ENCODE assay signal across 8 cellular contexts in genomic region chr16:1351582-1352362, GRCh38. TPM values are rescaled to one million over a fixed set of nuclear protein-coding genes. Genes with fewer than 3 reads are reported as not detected.
DNase-seq lines count a peak whose midpoint lies in the region; ATAC-seq and TF ChIP-seq lines count a peak whose summit lies in the region.

GNPTG (plus strand) TSS chr16:1351931; CDS start chr16:1351966, 35 bp downstream.
TSR3 (minus strand) TSS chr16:1351878; CDS start chr16:1351804, 74 bp downstream.

- peaks cover 21% of the 10 kb centered on the region for H3K4me1 Mint-ChIP-seq in neural progenitor cell

- 0 to 1% (median 0%) methylated on average over 11 to 98 of the region's 98 CpGs for WGBS in stomach, 5 donors

- peaks cover 50% of the 10 kb centered on the region for H3K79me2 ChIP-seq in neural progenitor cell (ENCODE audit: low read depth)

- H3K36me3 ChIP-seq in RWPE2 (ENCODE audit: low read depth) (peaks cover 14% of the 10 kb centered on the region; the same call in 1 of the 2 replicates), neural progenitor cell (no peaks in the 10 kb centered on the region), stomach (peaks cover 20 to 34% (median 33%) of the 10 kb centered on the region in 4 donors)

- H3K9me3 ChIP-seq in RWPE2 (ENCODE audit: severe bottlenecking) (no peaks in the 10 kb centered on the region), neural progenitor cell (ENCODE audit: low read depth) (no peaks in the 10 kb centered on the region), stomach (no peaks in the 10 kb centered on the region)

- H3K4me3 Mint-ChIP-seq in neural progenitor cell = peak within 1 kb of the TSS; percentile 95

- no peaks in the 10 kb centered on the region for H3F3A ChIP-seq in neural progenitor cell (ENCODE audit: low read depth)

- peaks cover 6% of the 10 kb centered on the region for H3K9me3 Mint-ChIP-seq in neural progenitor cell

- peak within 1 kb of the TSS; percentile 82 for H3K4me3 ChIP-seq in RWPE2 (ENCODE audit: severe bottlenecking)
- H3K4me3 ChIP-seq in foreskin fibroblast (ENCODE audit: low read depth in 1 of 2, low read length in 2 of 2) = peak within 1 kb of the TSS; percentile 85 to 97
- H3K4me3 ChIP-seq in neural progenitor cell = peak within 1 kb of the TSS; percentile 99
- H3K4me3 ChIP-seq in stomach = peak within 1 kb of the TSS; percentile 86 to 100 (median 98)

- peak within 1 kb of the TSS; percentile 94 for H3K9ac ChIP-seq in neural progenitor cell

- TF ChIP-seq CTCF in RWPE2 (IDR thresholded peaks at IDR 0.05; ENCODE audit: poor library complexity, severe bottlenecking) (no peak), foreskin fibroblast (IDR thresholded peaks at IDR 0.05; ENCODE audit: low read depth, low read length) (no peak), neural progenitor cell (IDR thresholded peaks at IDR 0.05) (no peak), stomach (IDR thresholded peaks at IDR 0.05) (no peak)

- peak; percentile 52 for DNase-seq in DMS153 (lab: John Stamatoyannopoulos, UW)
- DNase-seq in HuH-7 (ENCODE audit: low spot score) = peak; percentile 67
- no peak for DNase-seq in RWPE2 (ENCODE audit: low spot score)
- peak; percentile 82 for DNase-seq in activated gamma-delta T cell treated with Interleukin-2 at 50 U/mL for 16 hours
- DNase-seq in foreskin fibroblast = peak; percentile 93 to 97
- DNase-seq in neural progenitor cell (ENCODE audit: low spot score) = peak; percentile 96
- DNase-seq in stomach = peak; percentile 88

- H3K27me3 Mint-ChIP-seq in neural progenitor cell (ENCODE audit: insufficient read depth, low read depth) = peaks cover 19% of the 10 kb centered on the region

- H3K4me1 ChIP-seq in RWPE2 (ENCODE audit: insufficient read depth, poor library complexity, severe bottlenecking) = no peaks in the 10 kb centered on the region
- H3K4me1 ChIP-seq in neural progenitor cell = no peaks in the 10 kb centered on the region
- H3K4me1 ChIP-seq in stomach = peaks cover 18 to 66% (median 59%) of the 10 kb centered on the region in 4 donors

- intact Hi-C loops in stomach (cut with DNase I; ENCODE audit: low total_unique reads) = no loop called here

- peak within 1 kb of the TSS; percentile 6 for H3K27ac Mint-ChIP-seq in neural progenitor cell

- no peaks in the 10 kb centered on the region for H3K27me3 ChIP-seq in RWPE2 (ENCODE audit: insufficient read depth, poor library complexity, severe bottlenecking)
- no peaks in the 10 kb centered on the region for H3K27me3 ChIP-seq in neural progenitor cell
- no peaks in the 10 kb centered on the region for H3K27me3 ChIP-seq in stomach

- no peak within 1 kb of the TSS for H3K27ac ChIP-seq in RWPE2 (ENCODE audit: poor library complexity, severe bottlenecking)
- H3K27ac ChIP-seq in neural progenitor cell = no peak within 1 kb of the TSS
- H3K27ac ChIP-seq in stomach = peak within 1 kb of the TSS; percentile 60 to 88 (median 79)

- TF ChIP-seq EP300 in stomach (IDR thresholded peaks at IDR 0.05) = no peak

- peaks cover 5% of the 10 kb centered on the region for H3K36me3 Mint-ChIP-seq in neural progenitor cell

- H2AFZ ChIP-seq in neural progenitor cell (replicated peaks) = peak within 1 kb of the TSS; percentile 82

- no peak for TF ChIP-seq POLR2A in stomach (IDR thresholded peaks at IDR 0.05)

- ATAC-seq in GM21423 (IDR thresholded peaks at IDR 0.05; ENCODE audit: unreplicated experiment) (peak; percentile 87), RWPE2 (ENCODE audit: low read depth) (peak; percentile 72)

- H4K20me1 ChIP-seq in neural progenitor cell (ENCODE audit: low read depth) = peaks cover 11% of the 10 kb centered on the region

- H3K4me2 ChIP-seq in neural progenitor cell = peak within 1 kb of the TSS; percentile 89

RNA-seq across cellular contexts. Expression of gene GNPTG, which starts in this region (rescaled TPM):
- 11.8 and 22.7 TPM in 2 replicates for total RNA-seq in neural progenitor cell (ENCODE audit: low replicate concordance)
- total RNA-seq in stomach = 10 to 100 TPM; 32.5 to 87.9 (median 42.0) TPM
- polyA plus RNA-seq in stomach = 10 to 100 TPM; 30.0 to 56.1 (median 30.4) TPM

RNA-seq across cellular contexts. Expression of gene TSR3, which starts in this region (rescaled TPM):
- total RNA-seq in neural progenitor cell (ENCODE audit: low replicate concordance) = 22.4 and 60.6 TPM in 2 replicates
- 100 to 1,000 TPM in 1 of 5 donors, 10 to 100 TPM in 3, 1 to 10 TPM in 1; 9.3 to 441 (median 41.1) TPM for total RNA-seq in stomach
- polyA plus RNA-seq in stomach = 10 to 100 TPM; 65.6 to 74.5 (median 71.9) TPM

Comparison
In these comparisons a context has a peak if more than half of its experiments do, and no peak if none do; other contexts are left out.
1. H3K27ac ChIP-seq: peak in stomach (5 of 5); none in RWPE2 (single experiment) and neural progenitor cell (single experiment).
2. Peak in every context shown above with its lines, with median percentiles within 50 percentile points of each other: H3K4me3 ChIP-seq.